Comparison of ENCODE assay signal across 9 cellular contexts in genomic region chr17:77363821-77364361, GRCh38.
A peak's percentile ranks its signal among the peaks of the same experiment; 100 is the strongest.
DNase-seq lines count a peak whose midpoint lies in the region; ATAC-seq and TF ChIP-seq lines count a peak whose summit lies in the region.
"Had no signal": no experiment of that assay in that cellular context is flagged by ENCODE, and none has a peak within 500 bp of the region (broad histone marks: within the 10 kb centered on the region; RNA-seq: fewer than 3 reads in every experiment).

No MANE protein-coding gene starts in this region.

- no peak for TF ChIP-seq RAD21 in HCT116 (IDR thresholded peaks at IDR 0.05; ENCODE audit: low read depth)

- CTCF ChIA-PET in HCT116 (lab: Charles Lee), result no interaction called here

- H3K27me3 ChIP-seq in HCT116 (ENCODE audit: insufficient read depth, low read length) (no peaks in the 10 kb centered on the region), right atrium auricular region (no peaks in the 10 kb centered on the region)

- H3K4me1 ChIP-seq in HCT116 (ENCODE audit: control insufficient read depth in 1 of 2, insufficient read depth in 2 of 2, low read length in 2 of 2) (peaks cover 42 to 64% of the 10 kb centered on the region in 2 experiments), right atrium auricular region (peaks cover 0 to 35% of the 10 kb centered on the region in 2 donors)

- H3K36me3 Mint-ChIP-seq in activated naive CD4-positive, alpha-beta T cell treated with anti-CD3 and anti-CD28 coated beads, Interleukin-2, amount 50 U/mL, for 24 hours, result no peaks in the 10 kb centered on the region
- peaks cover 7% of the 10 kb centered on the region for H3K36me3 Mint-ChIP-seq in stimulated activated memory B cell treated with anti-CD40 and anti-IgM and Interleukin-4, amounts not matched to agents 10 μg/mL and 1 μg/mL and 100 μg/mL, for 72 hours

- no peak overlapping the region for H3K4me3 ChIP-seq in HCT116 (replicated peaks in 1 of 2; ENCODE audit: low read depth in 1 of 2, low read length in 2 of 2)
- no peak overlapping the region for H3K4me3 ChIP-seq in right atrium auricular region

- no peak overlapping the region for H2AFZ ChIP-seq in HCT116 (ENCODE audit: low read depth, low read length, poor library complexity, severe bottlenecking)

- peak overlapping the region; percentile 78 for H3K4me3 Mint-ChIP-seq in activated naive CD4-positive, alpha-beta T cell treated with anti-CD3 and anti-CD28 coated beads, Interleukin-2, amount 50 U/mL, for 24 hours
- no peak overlapping the region for H3K4me3 Mint-ChIP-seq in stimulated activated memory B cell treated with anti-CD40 and anti-IgM and Interleukin-4, amounts not matched to agents 10 μg/mL and 1 μg/mL and 100 μg/mL, for 72 hours

- peaks cover 43% of the 10 kb centered on the region for H3K4me1 Mint-ChIP-seq in activated naive CD4-positive, alpha-beta T cell treated with anti-CD3 and anti-CD28 coated beads, Interleukin-2, amount 50 U/mL, for 24 hours
- peaks cover 48% of the 10 kb centered on the region for H3K4me1 Mint-ChIP-seq in stimulated activated memory B cell treated with anti-CD40 and anti-IgM and Interleukin-4, amounts not matched to agents 10 μg/mL and 1 μg/mL and 100 μg/mL, for 72 hours

- no peaks in the 10 kb centered on the region for H3K9me3 ChIP-seq in HCT116 (ENCODE audit: control insufficient read depth in 1 of 2, insufficient read depth in 1 of 2, low read depth in 1 of 2, low read length in 2 of 2)
- H3K9me3 ChIP-seq in right atrium auricular region, result no peaks in the 10 kb centered on the region

- POLR2A ChIA-PET in HCT116 (lab: Charles Lee), result no interaction called here

- no peaks in the 10 kb centered on the region for H3K36me3 ChIP-seq in HCT116 (ENCODE audit: control insufficient read depth in 1 of 2, insufficient read depth in 2 of 2, low read length in 2 of 2)
- no peaks in the 10 kb centered on the region for H3K36me3 ChIP-seq in right atrium auricular region

- no peaks in the 10 kb centered on the region for H3K9me3 Mint-ChIP-seq in activated naive CD4-positive, alpha-beta T cell treated with anti-CD3 and anti-CD28 coated beads, Interleukin-2, amount 50 U/mL, for 24 hours
- H3K9me3 Mint-ChIP-seq in stimulated activated memory B cell treated with anti-CD40 and anti-IgM and Interleukin-4, amounts not matched to agents 10 μg/mL and 1 μg/mL and 100 μg/mL, for 72 hours, result no peaks in the 10 kb centered on the region

- peak overlapping the region; percentile 75 for H3K4me2 ChIP-seq in HCT116 (ENCODE audit: low read length)

- no peaks in the 10 kb centered on the region; the same call in 1 of the 2 replicates for H4K20me1 ChIP-seq in HCT116 (ENCODE audit: insufficient read depth)

- peak overlapping the region; percentile 62 for H3K27ac Mint-ChIP-seq in activated naive CD4-positive, alpha-beta T cell treated with anti-CD3 and anti-CD28 coated beads, Interleukin-2, amount 50 U/mL, for 24 hours
- peak overlapping the region; percentile 4 for H3K27ac Mint-ChIP-seq in stimulated activated memory B cell treated with anti-CD40 and anti-IgM and Interleukin-4, amounts not matched to agents 10 μg/mL and 1 μg/mL and 100 μg/mL, for 72 hours

- H3K27me3 Mint-ChIP-seq in activated naive CD4-positive, alpha-beta T cell treated with anti-CD3 and anti-CD28 coated beads, Interleukin-2, amount 50 U/mL, for 24 hours, result no peaks in the 10 kb centered on the region
- no peaks in the 10 kb centered on the region for H3K27me3 Mint-ChIP-seq in stimulated activated memory B cell treated with anti-CD40 and anti-IgM and Interleukin-4, amounts not matched to agents 10 μg/mL and 1 μg/mL and 100 μg/mL, for 72 hours

- no peaks in the 10 kb centered on the region for H3K9me2 ChIP-seq in HCT116 (ENCODE audit: insufficient read depth)

- TF ChIP-seq CTCF in HCT116 (IDR thresholded peaks at IDR 0.05 in 2 of 3, conservative IDR thresholded peaks at IDR 0.05 in 1 of 3; ENCODE audit: borderline replicate concordance in 1 of 3, insufficient read depth in 1 of 3, low read depth in 2 of 3, low read length in 2 of 3) (no peak), right atrium auricular region (IDR thresholded peaks at IDR 0.05) (no peak)

- H3K79me2 ChIP-seq in HCT116 (ENCODE audit: insufficient read depth, low read length), result peaks cover 95% of the 10 kb centered on the region

- ATAC-seq in HCT116, result no peak
- no peak for ATAC-seq in stimulated activated memory B cell treated with anti-CD40 and anti-IgM and Interleukin-4, amounts not matched to agents 10 μg/mL and 1 μg/mL and 100 μg/mL, for 72 hours
- no peak for ATAC-seq in HG03354 (IDR thresholded peaks at IDR 0.05; ENCODE audit: poor library complexity, severe bottlenecking, unreplicated experiment)

- RAD21 ChIA-PET in HCT116 (lab: Charles Lee; ENCODE audit: low non-redundant PET in 1 of 2, low total read pairs in 2 of 2, uncharacterized antibody in 2 of 2, unreplicated experiment in 2 of 2), result no interaction called here

- H3K27ac ChIP-seq in HCT116 (ENCODE audit: low read depth, low read length) (no peak overlapping the region; the same call in 1 of the 2 replicates), right atrium auricular region (peak overlapping the region; percentile 56 to 73)

- intact Hi-C loops in HCT116 (cut with micrococcal nuclease), result no loop called here

- no peak for TF ChIP-seq POLR2A in HCT116 (IDR thresholded peaks at IDR 0.05; ENCODE audit: borderline replicate concordance, extremely low read depth, insufficient read depth, insufficient read length)

- DNase-seq in HCT116 (ENCODE audit: low read depth, low spot score), result no peak
- no peak for DNase-seq in right atrium auricular region (ENCODE audit: low spot score)
- no peak for DNase-seq in DMS 273 (lab: John Stamatoyannopoulos, UW; ENCODE audit: unreplicated experiment)
- DNase-seq in NAMALWA (ENCODE audit: low spot score), result no peak
- DNase-seq in NCI-H1694 (lab: John Stamatoyannopoulos, UW), result no peak
- DNase-seq: NCI-H1930 had no signal

- H3K9ac ChIP-seq in HCT116 (ENCODE audit: low read length), result no peak overlapping the region

- BruUV-seq in HCT116 (replicated peaks; lab: Mats Ljungman, UMichigan), result no TSS peak

TF ChIP-seq in HCT116, 20 proteins besides CTCF, POLR2A, EP300 and RAD21:
- TF ChIP-seq SRF (IDR thresholded peaks at IDR 0.05; ENCODE audit: low read depth) (no peak), ELF1 (IDR thresholded peaks at IDR 0.05; ENCODE audit: borderline replicate concordance, low read depth) (no peak), EZH2 (IDR thresholded peaks at IDR 0.05) (no peak)
